In the genomic region with DNA sequence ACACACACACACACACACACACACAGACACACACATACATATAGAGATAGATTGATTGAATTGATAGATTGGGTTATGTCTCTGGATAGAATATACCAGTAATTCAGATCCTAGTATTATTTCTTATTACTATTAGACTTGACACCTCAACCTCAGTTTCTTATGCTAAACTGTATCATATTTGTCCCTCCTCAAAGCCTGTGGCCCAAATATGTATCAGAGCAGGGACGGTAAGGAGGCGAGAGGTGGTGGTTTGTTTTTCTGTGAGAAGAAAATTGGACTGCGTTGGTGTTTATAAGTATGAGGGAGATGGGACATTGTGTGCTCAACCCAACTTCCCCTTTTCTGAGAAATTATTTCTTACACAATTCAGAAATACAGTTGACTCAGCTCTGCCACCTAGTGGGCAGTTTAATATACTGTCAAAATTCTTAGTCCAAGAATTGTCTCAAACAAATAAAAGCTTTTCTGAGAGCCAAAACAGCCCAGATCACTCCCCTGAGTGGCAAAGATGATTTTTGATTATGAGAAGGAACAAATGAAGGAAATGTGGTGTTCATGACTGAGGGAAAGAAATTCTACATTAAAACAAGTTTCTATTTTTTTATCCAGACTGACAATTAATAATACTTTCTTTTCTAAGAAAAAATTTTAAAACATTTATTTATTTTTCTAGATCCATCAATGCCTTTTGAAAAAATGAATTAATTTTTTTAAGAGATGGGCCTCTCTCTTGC, we compare ENCODE assay signal across 8 cellular contexts. TPM values are rescaled to one million over a fixed set of nuclear protein-coding genes. Genes with fewer than 3 reads are reported as not detected.
DNase-seq lines count a peak whose midpoint lies in the region; ATAC-seq and TF ChIP-seq lines count a peak whose summit lies in the region.
"Had no signal": no experiment of that assay in that cellular context is flagged by ENCODE, and none has a peak within 500 bp of the region (broad histone marks: within the 10 kb centered on the region; RNA-seq: fewer than 3 reads in every experiment).

No MANE protein-coding gene starts in this region.

- peak; percentile 65 for TF ChIP-seq CTCF in GM12872 (IDR thresholded peaks at IDR 0.05; ENCODE audit: insufficient read depth, low read depth, low read length)
- TF ChIP-seq CTCF in KMS-11 (conservative IDR thresholded peaks at IDR 0.05; ENCODE audit: low read depth, low read length): peak; percentile 100
- TF ChIP-seq CTCF in PC-3 (conservative IDR thresholded peaks at IDR 0.05; ENCODE audit: low read depth, low read length): peak; percentile 89
- TF ChIP-seq CTCF in fibroblast of lung (conservative IDR thresholded peaks at IDR 0.05 in 1 of 2, IDR thresholded peaks at IDR 0.05 in 1 of 2; ENCODE audit: low read depth in 1 of 2, low read length in 2 of 2): peak; percentile 51 to 61
- TF ChIP-seq CTCF in nephron progenitor cell (IDR thresholded peaks at IDR 0.05): peak; percentile 78
- TF ChIP-seq CTCF in thyroid gland (IDR thresholded peaks at IDR 0.05): peak; percentile 53 to 95 (median 90)

- H3K9ac ChIP-seq in KMS-11 (no peak overlapping the region), PC-3 (ENCODE audit: low read length) (no peak overlapping the region), fibroblast of lung (ENCODE audit: insufficient read depth, low read length) (no peak overlapping the region)

- peak in 1 of 2 donors; percentile 77 for TF ChIP-seq POLR2A in thyroid gland (IDR thresholded peaks at IDR 0.05)

- peak overlapping the region; percentile 38; the same call in 1 of the 2 replicates for H3K4me2 ChIP-seq in KMS-11
- peak overlapping the region; percentile 75 for H3K4me2 ChIP-seq in PC-3 (ENCODE audit: low read length)
- no peak overlapping the region for H3K4me2 ChIP-seq in fibroblast of lung (ENCODE audit: extremely low read depth, insufficient read depth, low read length)

- DNase-seq in PC-3: peak; percentile 95
- DNase-seq in activated T-cell treated with anti-CD3 and anti-CD28 coated beads, Interleukin-2, amount 50 U/mL, for 24 hours: peak; percentile 58
- DNase-seq in fibroblast of lung (ENCODE audit: low read depth in 2 of 2): peak; percentile 62 to 92
- peak; percentile 65 for DNase-seq in nephron progenitor cell
- peak; percentile 49 to 66 for DNase-seq in thyroid gland

- no peaks in the 10 kb centered on the region for H3K27me3 Mint-ChIP-seq in activated T-cell treated with anti-CD3 and anti-CD28 coated beads, Interleukin-2, amount 50 U/mL, for 24 hours
- H3K27me3 Mint-ChIP-seq in nephron progenitor cell (ENCODE audit: low read depth, poor library complexity): peaks cover 3% of the 10 kb centered on the region

- H3K27ac ChIP-seq in KMS-11 (no peak overlapping the region), PC-3 (ENCODE audit: low read length) (no peak overlapping the region), fibroblast of lung (ENCODE audit: insufficient read depth, low read length) (no peak overlapping the region), thyroid gland (peak overlapping the region; percentile 47 to 84 (median 81))

- no peaks in the 10 kb centered on the region for H3F3A ChIP-seq in PC-3 (ENCODE audit: low read length, unreplicated experiment)

- H3K9me3 Mint-ChIP-seq in activated T-cell treated with anti-CD3 and anti-CD28 coated beads, Interleukin-2, amount 50 U/mL, for 24 hours: no peaks in the 10 kb centered on the region
- no peaks in the 10 kb centered on the region for H3K9me3 Mint-ChIP-seq in nephron progenitor cell

- intact Hi-C loops in PC-3 (cut with micrococcal nuclease): loop anchor here (1.0 kb wide), 1 partner anchor 30 kb away; no protein-coding TSS in a partner anchor
- intact Hi-C loops in thyroid gland (cut with DNase I): no loop called here

- no peaks in the 10 kb centered on the region for H3K9me3 ChIP-seq in PC-3 (ENCODE audit: low read length)
- H3K9me3 ChIP-seq in fibroblast of lung (ENCODE audit: control insufficient read depth, insufficient read depth, low read depth, low read length): no peaks in the 10 kb centered on the region
- no peaks in the 10 kb centered on the region for H3K9me3 ChIP-seq in thyroid gland

- WGBS in thyroid gland, 2 donors: 0 to 1% methylated on average over 3 of the region's 3 CpGs

- H4K20me1 ChIP-seq in KMS-11 (ENCODE audit: insufficient read depth) (no peaks in the 10 kb centered on the region), PC-3 (ENCODE audit: low read length) (no peaks in the 10 kb centered on the region), fibroblast of lung (ENCODE audit: control insufficient read depth, extremely low read depth, insufficient read depth, low read length) (no peaks in the 10 kb centered on the region)

- H3K36me3 ChIP-seq in KMS-11 (ENCODE audit: insufficient read depth) (no peaks in the 10 kb centered on the region), PC-3 (ENCODE audit: low read depth, low read length) (no peaks in the 10 kb centered on the region), fibroblast of lung (ENCODE audit: control insufficient read depth, insufficient read depth, low read length) (no peaks in the 10 kb centered on the region), thyroid gland (no peaks in the 10 kb centered on the region)

- peak overlapping the region; percentile 61 for H3K4me3 Mint-ChIP-seq in activated T-cell treated with anti-CD3 and anti-CD28 coated beads, Interleukin-2, amount 50 U/mL, for 24 hours
- H3K4me3 Mint-ChIP-seq in nephron progenitor cell: no peak overlapping the region

- BruUV-seq in PC-3 (replicated peaks; lab: Mats Ljungman, UMichigan): no TSS peak

- no peaks in the 10 kb centered on the region for H3K27me3 ChIP-seq in KMS-11 (ENCODE audit: insufficient read depth, low read depth)
- no peaks in the 10 kb centered on the region for H3K27me3 ChIP-seq in PC-3 (ENCODE audit: low read length)
- H3K27me3 ChIP-seq in fibroblast of lung (ENCODE audit: control insufficient read depth, insufficient read depth, low read length): no peaks in the 10 kb centered on the region
- no peaks in the 10 kb centered on the region for H3K27me3 ChIP-seq in thyroid gland

- peak overlapping the region; percentile 63; the same call in 1 of the 2 replicates for H2AFZ ChIP-seq in KMS-11 (ENCODE audit: low read depth)
- peak overlapping the region; percentile 85 for H2AFZ ChIP-seq in PC-3 (ENCODE audit: low read length)
- H2AFZ ChIP-seq in fibroblast of lung (ENCODE audit: low read length): peak overlapping the region; percentile 73

- CTCF ChIA-PET in PC-3 (lab: Charles Lee): interaction anchor here (0.6 to 1.7 kb wide), 7 partner anchors 10 to 159 kb away, joined by 3 to 34 read pairs (median 4); a partner anchor contains a TSS

- H3K79me2 ChIP-seq in KMS-11 (ENCODE audit: insufficient read depth, low read depth) (no peaks in the 10 kb centered on the region), PC-3 (ENCODE audit: low read length) (no peaks in the 10 kb centered on the region), fibroblast of lung (ENCODE audit: control insufficient read depth, insufficient read depth, low read length) (no peaks in the 10 kb centered on the region)

- no peaks in the 10 kb centered on the region for H3K9me2 ChIP-seq in PC-3 (replicated peaks; ENCODE audit: low read length)

- H3K4me1 ChIP-seq in KMS-11 (ENCODE audit: low read depth, poor library complexity, severe bottlenecking) (peaks cover 9% of the 10 kb centered on the region), PC-3 (ENCODE audit: insufficient read depth, low read length) (peaks cover 3% of the 10 kb centered on the region; the same call in 1 of the 2 replicates), fibroblast of lung (ENCODE audit: control insufficient read depth, extremely low read depth, insufficient read depth, low read length) (no peaks in the 10 kb centered on the region), thyroid gland (peaks cover 12 to 47% of the 10 kb centered on the region in 2 donors)

- no peak overlapping the region for H3K4me3 ChIP-seq in KMS-11 (IDR thresholded peaks at IDR 0.05; ENCODE audit: insufficient read depth, low read depth, low read length)
- H3K4me3 ChIP-seq in PC-3 (ENCODE audit: low read length): no peak overlapping the region
- H3K4me3 ChIP-seq in fibroblast of lung (replicated peaks in 1 of 4; ENCODE audit: control extremely low read depth in 1 of 4, insufficient read depth in 1 of 4, low read depth in 3 of 4, low read length in 4 of 4): no peak overlapping the region
- no peak overlapping the region for H3K4me3 ChIP-seq in thyroid gland (replicated peaks in 1 of 3)

- no peaks in the 10 kb centered on the region for H3K36me3 Mint-ChIP-seq in activated T-cell treated with anti-CD3 and anti-CD28 coated beads, Interleukin-2, amount 50 U/mL, for 24 hours (ENCODE audit: low read depth)
- no peaks in the 10 kb centered on the region for H3K36me3 Mint-ChIP-seq in nephron progenitor cell (ENCODE audit: low read depth)

- POLR2A ChIA-PET in PC-3 (lab: Charles Lee; ENCODE audit: unreplicated experiment): interaction anchor here (0.6 to 0.7 kb wide), 2 partner anchors 32 to 43 kb away, joined by 4 read pairs; a partner anchor contains a TSS

- peak; percentile 79 for ATAC-seq in PC-3

- peak overlapping the region; percentile 93 for H3K27ac Mint-ChIP-seq in activated T-cell treated with anti-CD3 and anti-CD28 coated beads, Interleukin-2, amount 50 U/mL, for 24 hours
- H3K27ac Mint-ChIP-seq in nephron progenitor cell: no peak overlapping the region

- peaks cover 37% of the 10 kb centered on the region for H3K4me1 Mint-ChIP-seq in activated T-cell treated with anti-CD3 and anti-CD28 coated beads, Interleukin-2, amount 50 U/mL, for 24 hours (ENCODE audit: low read depth)
- H3K4me1 Mint-ChIP-seq in nephron progenitor cell: peaks cover 11% of the 10 kb centered on the region

RNA-seq across cellular contexts. Expression of a gene that starts 10.8 kb away (rescaled TPM):
- total RNA-seq in PC-3 (2014; rRNA removed) (45.3 and 66.6 TPM in 2 replicates), fibroblast of lung (361 and 773 TPM in 2 replicates), thyroid gland (1,000 to 10,000 TPM in 2 of 4 donors, 100 to 1,000 TPM in 2; 739 to 2,947 (median 1,128) TPM)
- 61.1 and 204 TPM in 2 replicates for polyA plus RNA-seq in fibroblast of lung
- 27.5 and 83.7 TPM in 2 replicates for polyA plus RNA-seq in fibroblast of lung (2012)
- polyA minus RNA-seq in fibroblast of lung (ENCODE audit: low replicate concordance): 82.9 and 185 TPM in 2 replicates

RNA-seq across cellular contexts. Expression of a gene that starts 14.3 kb away (rescaled TPM):
- not detected in 2 replicates for total RNA-seq in PC-3 (2014; rRNA removed)
- not detected in 2 replicates for total RNA-seq in fibroblast of lung
- polyA plus RNA-seq in fibroblast of lung: not detected in 2 replicates
- polyA plus RNA-seq in fibroblast of lung (2012): not detected in 2 replicates
- not detected in 2 replicates for polyA minus RNA-seq in fibroblast of lung (ENCODE audit: low replicate concordance)
- not detected for total RNA-seq in thyroid gland
- total RNA-seq: mononuclear cell had no signal

RNA-seq across cellular contexts. Expression of a gene that starts 42.7 kb away (rescaled TPM):
- total RNA-seq in PC-3 (2014; rRNA removed): 3.7 and 8.4 TPM in 2 replicates
- total RNA-seq in fibroblast of lung: 15.4 and 23.8 TPM in 2 replicates
- polyA plus RNA-seq in fibroblast of lung: 22.6 and 23.3 TPM in 2 replicates
- 37.3 and 38.6 TPM in 2 replicates for polyA plus RNA-seq in fibroblast of lung (2012)
- 7.0 and 10.0 TPM in 2 replicates for polyA minus RNA-seq in fibroblast of lung (ENCODE audit: low replicate concordance)
- 10 to 100 TPM; 12.5 to 36.4 (median 22.7) TPM for total RNA-seq in thyroid gland

RNA-seq across cellular contexts. Expression of a gene that starts 42.8 kb away (rescaled TPM):
- 0.29 and 2.8 TPM in 2 replicates for total RNA-seq in PC-3 (2014; rRNA removed)
- total RNA-seq in fibroblast of lung: 0.26 and 1.2 TPM in 2 replicates
- polyA plus RNA-seq in fibroblast of lung: 1.9 and 2.6 TPM in 2 replicates
- polyA plus RNA-seq in fibroblast of lung (2012): 2.8 and 4.1 TPM in 2 replicates
- polyA minus RNA-seq in fibroblast of lung (ENCODE audit: low replicate concordance): 2.6 and 4.5 TPM in 2 replicates
- 1 to 10 TPM in 2 of 4 donors, under 1 TPM in 2; 0.13 to 2.0 (median 0.97) TPM for total RNA-seq in thyroid gland

RNA-seq across cellular contexts. Expression of a gene that starts 49.4 kb away (rescaled TPM):
- 12.5 and 13.6 TPM in 2 replicates for total RNA-seq in PC-3 (2014; rRNA removed)
- 10.5 and 14.2 TPM in 2 replicates for total RNA-seq in fibroblast of lung
- polyA plus RNA-seq in fibroblast of lung: 63.3 and 65.7 TPM in 2 replicates
- 17.0 and 20.1 TPM in 2 replicates for polyA plus RNA-seq in fibroblast of lung (2012)
- 28.7 and 31.4 TPM in 2 replicates for polyA minus RNA-seq in fibroblast of lung (ENCODE audit: low replicate concordance)
- 10 to 100 TPM; 18.7 to 26.9 (median 20.3) TPM for total RNA-seq in thyroid gland

Comparison
In these comparisons a context has a peak if more than half of its experiments do, and no peak if none do; other contexts are left out.
1. H3K27ac ChIP-seq: peak in thyroid gland (3 of 3); none in KMS-11 (single experiment), PC-3 (single experiment) and fibroblast of lung (single experiment).
2. Peak in every context shown above with its lines, with median percentiles within 50 percentile points of each other: CTCF ChIP-seq, H2AFZ ChIP-seq and DNase-seq.